Comparison of ENCODE assay signal across 19 cellular contexts in the genomic region with DNA sequence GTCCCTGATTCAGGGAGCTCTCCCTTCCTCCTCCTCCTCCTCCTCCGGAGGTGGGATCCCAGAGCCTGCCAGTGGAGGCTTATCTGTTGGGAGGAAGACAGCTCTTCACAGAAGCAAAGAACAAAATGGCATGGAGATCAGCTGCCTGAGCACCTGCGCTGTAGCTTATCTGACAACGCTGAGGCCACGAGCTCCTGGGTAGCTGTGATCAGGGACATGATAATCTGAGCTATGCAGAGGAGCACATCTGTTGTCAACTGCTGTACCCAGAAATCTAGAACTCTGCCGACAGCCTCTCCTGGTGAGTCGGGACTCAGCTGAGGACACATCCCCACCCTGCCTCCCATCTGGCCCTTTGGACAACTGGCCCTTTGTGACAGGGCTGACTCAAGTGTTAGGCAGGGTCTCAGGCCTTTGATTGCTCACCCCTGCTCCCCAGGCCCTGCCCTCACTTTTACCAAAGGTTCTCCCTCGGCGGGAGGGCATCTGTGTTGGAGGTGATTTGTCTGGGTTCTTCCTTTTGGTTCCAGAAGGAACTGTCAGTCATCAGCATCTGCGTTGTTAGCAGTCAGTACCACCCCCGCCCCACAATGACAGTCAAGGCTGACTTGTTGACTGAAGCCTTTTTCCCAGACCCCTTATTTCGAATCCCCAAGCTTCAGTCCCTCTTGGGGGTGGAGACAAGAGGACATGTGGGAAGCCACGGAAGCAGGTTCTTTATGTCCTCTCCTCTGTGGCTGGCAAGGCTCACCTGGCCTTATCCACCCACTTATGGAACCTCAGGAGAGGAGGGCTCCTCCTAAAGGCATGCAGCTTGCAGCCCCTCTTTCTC. TPM values are rescaled to one million over a fixed set of nuclear protein-coding genes. Genes with fewer than 3 reads are reported as not detected.
DNase-seq lines count a peak whose midpoint lies in the region; ATAC-seq, FAIRE-seq and TF ChIP-seq lines count a peak whose summit lies in the region.
"Had no signal": no experiment of that assay in that cellular context is flagged by ENCODE, and none has a peak within 500 bp of the region (broad histone marks: within the 10 kb centered on the region; RNA-seq: fewer than 3 reads in every experiment).

No MANE protein-coding gene starts in this region.

- no peak overlapping the region for H3K4me3 ChIP-seq in GM12878
- no peak overlapping the region for H3K4me3 ChIP-seq in gastrocnemius medialis
- H3K4me3 ChIP-seq in trophoblast cell (ENCODE audit: low read depth, low read length), result no peak overlapping the region
- H3K4me3 ChIP-seq: BLaER1 treated with 17β-estradiol and CSF1 and Interleukin-3, amounts not matched to agents 10 nM and 100 nM; body of pancreas; tibial nerve had no signal

- CTCF ChIA-PET in GM12878 (lab: Yijun Ruan, JAX), result interaction anchor here (0.6 to 1.0 kb wide), 2 partner anchors 9 to 23 kb away, joined by 3 read pairs; no protein-coding TSS in a partner anchor

- WGBS in GM12878 (ENCODE audit: insufficient coverage, insufficient replicate concordance, low lambda C conversion rate, missing lambda C conversion rate), result 91% methylated on average over 12 of the region's 12 CpGs
- no CpG with 5 or more reads among the region's 12 CpGs for WGBS in trophoblast cell (ENCODE audit: extremely low coverage, insufficient coverage, insufficient read length)

- H3K9ac ChIP-seq in GM12878 (ENCODE audit: control insufficient read depth, insufficient read depth, low read length) (no peak overlapping the region), trophoblast cell (ENCODE audit: low read length) (no peak overlapping the region)
- H3K9ac ChIP-seq: BLaER1 treated with 17β-estradiol and CSF1 and Interleukin-3, amounts not matched to agents 10 nM and 100 nM had no signal

- no peak for TF ChIP-seq RAD21 in GM12878 (IDR thresholded peaks at IDR 0.05; ENCODE audit: insufficient read depth, low read depth, low read length)

- no peak overlapping the region for H2AK5ac ChIP-seq in trophoblast cell (ENCODE audit: low read length)

- H3K18ac ChIP-seq in trophoblast cell (ENCODE audit: low read length), result no peak overlapping the region

- H3K36me3 Mint-ChIP-seq in activated CD4-positive, alpha-beta T cell treated with anti-CD3 and anti-CD28 coated beads, Interleukin-2, amount 10 ng/mL, durations not matched to agents 24 days and 14 days (ENCODE audit: low read depth), result peaks cover 19% of the 10 kb centered on the region
- H3K36me3 Mint-ChIP-seq: activated naive CD8-positive, alpha-beta T cell had no signal

- DNase-seq in activated CD4-positive, alpha-beta T cell treated with anti-CD3 and anti-CD28 coated beads, Interleukin-2, amount 10 ng/mL, durations not matched to agents 24 days and 14 days, result no peak
- no peak for DNase-seq in activated CD4-positive, alpha-beta T cell treated with anti-CD3 and anti-CD28 coated beads, Interleukin-2, amount 50 U/mL, for 4 hours
- DNase-seq in GM12878 (ENCODE audit: low read depth, low spot score) (no peak), gastrocnemius medialis (no peak), trophoblast cell (no peak)
- DNase-seq: activated CD8-positive, alpha-beta T cell treated with anti-CD3 and anti-CD28 coated beads for 36 hours; body of pancreas; cortex of kidney; GDM1; KG1; left colon; midbrain; NCI-H2029 treated with DMSO at 0.1 percent for 48 hours had no signal

- no peak overlapping the region for H3K4ac ChIP-seq in trophoblast cell (ENCODE audit: low read depth, low read length)

- POLR2A ChIA-PET in GM12878 (lab: Charles Lee), result interaction anchor here (0.5 kb wide), 1 partner anchor 20 kb away, joined by 3 read pairs; no protein-coding TSS in a partner anchor

- H3K27ac Mint-ChIP-seq in activated CD4-positive, alpha-beta T cell treated with anti-CD3 and anti-CD28 coated beads, Interleukin-2, amount 10 ng/mL, durations not matched to agents 24 days and 14 days, result peak overlapping the region; percentile 60
- H3K27ac Mint-ChIP-seq: activated CD8-positive, alpha-beta T cell treated with anti-CD3 and anti-CD28 coated beads for 36 hours; activated naive CD8-positive, alpha-beta T cell had no signal

- peaks cover 2 to 4% of the 10 kb centered on the region in 2 experiments; a peak in 3 of 4 replicates for H3K36me3 ChIP-seq in GM12878 (ENCODE audit: control insufficient read depth in 2 of 2, insufficient read depth in 2 of 2, low read length in 1 of 2)
- H3K36me3 ChIP-seq in gastrocnemius medialis, result no peaks in the 10 kb centered on the region
- peaks cover 9 to 19% of the 10 kb centered on the region in 2 experiments for H3K36me3 ChIP-seq in trophoblast cell (ENCODE audit: control insufficient read depth in 1 of 2, insufficient read depth in 2 of 2, low read length in 2 of 2)

- no peak overlapping the region for H4K12ac ChIP-seq in trophoblast cell (ENCODE audit: low read depth, low read length)

- H4K20me1 ChIP-seq in GM12878 (ENCODE audit: control insufficient read depth, insufficient read depth), result no peaks in the 10 kb centered on the region

- SMC1A ChIA-PET in GM12878 (lab: Charles Lee; ENCODE audit: uncharacterized antibody, unreplicated experiment), result interaction anchor here (1.0 to 1.7 kb wide), 2 partner anchors 9 to 183 kb away, joined by 3 to 4 read pairs; no protein-coding TSS in a partner anchor

- H3K4me1 ChIP-seq in GM12878 (ENCODE audit: control insufficient read depth, insufficient read depth, low read length), result peaks cover 4% of the 10 kb centered on the region
- peaks cover 16 to 17% of the 10 kb centered on the region in 2 donors for H3K4me1 ChIP-seq in gastrocnemius medialis
- peaks cover under 1% of the 10 kb centered on the region in 2 experiments for H3K4me1 ChIP-seq in trophoblast cell (ENCODE audit: control insufficient read depth in 1 of 2, insufficient read depth in 2 of 2, low read length in 2 of 2)

- no peaks in the 10 kb centered on the region for H3K79me2 ChIP-seq in GM12878 (ENCODE audit: control insufficient read depth, insufficient read depth, low read length)
- H3K79me2 ChIP-seq in trophoblast cell (ENCODE audit: control insufficient read depth, insufficient read depth, low read length, poor library complexity), result no peaks in the 10 kb centered on the region

- H4K8ac ChIP-seq in trophoblast cell (ENCODE audit: low read depth, low read length), result no peak overlapping the region

- BruUV-seq in GM12878 (replicated peaks; lab: Mats Ljungman, UMichigan), result TSS peak; percentile 35

- no peak overlapping the region for H2BK5ac ChIP-seq in trophoblast cell (ENCODE audit: low read depth, low read length, poor library complexity)

- H3K27me3 Mint-ChIP-seq in activated CD4-positive, alpha-beta T cell treated with anti-CD3 and anti-CD28 coated beads, Interleukin-2, amount 10 ng/mL, durations not matched to agents 24 days and 14 days, result no peaks in the 10 kb centered on the region
- H3K27me3 Mint-ChIP-seq: activated CD8-positive, alpha-beta T cell treated with anti-CD3 and anti-CD28 coated beads for 36 hours; activated naive CD8-positive, alpha-beta T cell had no signal

- no peak overlapping the region for H3K4me3 Mint-ChIP-seq in activated CD4-positive, alpha-beta T cell treated with anti-CD3 and anti-CD28 coated beads, Interleukin-2, amount 10 ng/mL, durations not matched to agents 24 days and 14 days
- H3K4me3 Mint-ChIP-seq: activated CD8-positive, alpha-beta T cell treated with anti-CD3 and anti-CD28 coated beads for 36 hours; activated naive CD8-positive, alpha-beta T cell had no signal

- no peak overlapping the region for H2BK12ac ChIP-seq in trophoblast cell (ENCODE audit: low read length)

- no peaks in the 10 kb centered on the region for H3K27me3 ChIP-seq in GM12878 (replicated peaks in 1 of 2; ENCODE audit: control insufficient read depth in 2 of 2, insufficient read depth in 2 of 2, low read length in 1 of 2)
- H3K27me3 ChIP-seq in gastrocnemius medialis, result no peaks in the 10 kb centered on the region
- no peaks in the 10 kb centered on the region for H3K27me3 ChIP-seq in trophoblast cell (ENCODE audit: insufficient read depth, low read length)
- H3K27me3 ChIP-seq: BLaER1 treated with 17β-estradiol and CSF1 and Interleukin-3, amounts not matched to agents 10 nM and 100 nM; body of pancreas; tibial nerve had no signal

- H3K79me1 ChIP-seq in trophoblast cell (ENCODE audit: low read length), result no peaks in the 10 kb centered on the region

- no peaks in the 10 kb centered on the region for H3K9me3 Mint-ChIP-seq in activated CD4-positive, alpha-beta T cell treated with anti-CD3 and anti-CD28 coated beads, Interleukin-2, amount 10 ng/mL, durations not matched to agents 24 days and 14 days
- H3K9me3 Mint-ChIP-seq: activated CD8-positive, alpha-beta T cell treated with anti-CD3 and anti-CD28 coated beads for 36 hours had no signal

- no peak overlapping the region for H2AFZ ChIP-seq in GM12878 (ENCODE audit: control insufficient read depth, low read depth, low read length)
- no peak overlapping the region for H2AFZ ChIP-seq in trophoblast cell (ENCODE audit: insufficient read depth, low read length, poor library complexity)

- TF ChIP-seq POLR2A in GM12878 (IDR thresholded peaks at IDR 0.05; ENCODE audit: low read depth, low read length), result no peak
- TF ChIP-seq POLR2A in gastrocnemius medialis (IDR thresholded peaks at IDR 0.05), result no peak

- no peak overlapping the region for H2BK120ac ChIP-seq in trophoblast cell (ENCODE audit: insufficient read depth, low read length, poor library complexity)

- no peak overlapping the region for H3K23ac ChIP-seq in trophoblast cell (ENCODE audit: low read length)

- no peak for FAIRE-seq in GM12878 (lab: Jason Lieb, UNC)
- FAIRE-seq: endothelial cell of umbilical vein had no signal

- H3K9me3 ChIP-seq in GM12878 (replicated peaks; ENCODE audit: control insufficient read depth, insufficient read depth, low read length), result no peaks in the 10 kb centered on the region
- no peaks in the 10 kb centered on the region for H3K9me3 ChIP-seq in gastrocnemius medialis
- H3K9me3 ChIP-seq in trophoblast cell (ENCODE audit: insufficient read depth, low read depth, low read length), result peaks cover 3% of the 10 kb centered on the region
- H3K9me3 ChIP-seq: BLaER1 treated with 17β-estradiol and CSF1 and Interleukin-3, amounts not matched to agents 10 nM and 100 nM; body of pancreas; tibial nerve had no signal

- RAD21 ChIA-PET in GM12878 (lab: Charles Lee; ENCODE audit: unreplicated experiment), result no interaction called here

- H4K91ac ChIP-seq in trophoblast cell (ENCODE audit: low read depth, low read length), result no peak overlapping the region

- TF ChIP-seq EP300 in GM12878 (IDR thresholded peaks at IDR 0.05; ENCODE audit: borderline replicate concordance in 1 of 2, control insufficient read depth in 1 of 2, low read depth in 2 of 2, low read length in 2 of 2), result no peak

- TF ChIP-seq CTCF in GM12878 (IDR thresholded peaks at IDR 0.05 in 2 of 3, conservative IDR thresholded peaks at IDR 0.05 in 1 of 3; ENCODE audit: control insufficient read depth in 2 of 3, extremely low read depth in 1 of 3, insufficient read depth in 1 of 3, low read depth in 3 of 3, low read length in 3 of 3) (no peak), gastrocnemius medialis (IDR thresholded peaks at IDR 0.05 in 4 of 5, conservative IDR thresholded peaks at IDR 0.05 in 1 of 5) (no peak)

- H3K27ac ChIP-seq in GM12878 (ENCODE audit: control insufficient read depth, insufficient read depth), result no peak overlapping the region
- H3K27ac ChIP-seq in gastrocnemius medialis, result peak overlapping the region in 3 of 4 donors; percentile 37 to 70 (median 50)
- no peak overlapping the region for H3K27ac ChIP-seq in trophoblast cell (ENCODE audit: low read depth, low read length)
- H3K27ac ChIP-seq: BLaER1 treated with 17β-estradiol and CSF1 and Interleukin-3, amounts not matched to agents 10 nM and 100 nM; body of pancreas; RWPE1 had no signal

- H3K4me2 ChIP-seq in GM12878 (ENCODE audit: control insufficient read depth, insufficient read depth) (no peak overlapping the region), trophoblast cell (ENCODE audit: low read length) (no peak overlapping the region)
- H3K4me2 ChIP-seq: BLaER1 treated with 17β-estradiol and CSF1 and Interleukin-3, amounts not matched to agents 10 nM and 100 nM had no signal

- ATAC-seq in GM12878 (no peak), gastrocnemius medialis (no peak), GM19328 (IDR thresholded peaks at IDR 0.05; ENCODE audit: unreplicated experiment) (no peak)
- ATAC-seq: activated CD8-positive, alpha-beta T cell treated with anti-CD3 and anti-CD28 coated beads for 36 hours; body of pancreas had no signal

- in situ Hi-C loops in GM12878 (cut with MboI) (no loop called here), gastrocnemius medialis (cut with MboI; ENCODE audit: low sequenced_read_pairs in 4 of 4) (no loop called here)

- peaks cover 20% of the 10 kb centered on the region for H3K4me1 Mint-ChIP-seq in activated CD4-positive, alpha-beta T cell treated with anti-CD3 and anti-CD28 coated beads, Interleukin-2, amount 10 ng/mL, durations not matched to agents 24 days and 14 days

- intact Hi-C loops in activated CD4-positive, alpha-beta T cell treated with anti-CD3 and anti-CD28 coated beads, Interleukin-2, amount 10 ng/mL, durations not matched to agents 24 days and 14 days (cut with micrococcal nuclease), result no loop called here
- intact Hi-C loops in GM12878 (cut with micrococcal nuclease; ENCODE audit: unreplicated experiment) (no loop called here), gastrocnemius medialis (cut with DNase I; ENCODE audit: low total_unique reads) (no loop called here)

- no peak overlapping the region for H3K14ac ChIP-seq in trophoblast cell (ENCODE audit: low read length)

RNA-seq across cellular contexts. Expression of a gene that starts 5.9 kb away (rescaled TPM):
- 29.4 and 30.5 TPM in 2 replicates for total RNA-seq in activated CD4-positive, alpha-beta T cell treated with anti-CD3 and anti-CD28 coated beads, Interleukin-2, amount 10 ng/mL, durations not matched to agents 24 days and 14 days
- total RNA-seq in GM12878 (2013; cell fraction: nucleolus; rRNA removed), result 20.3 and 22.8 TPM in 2 replicates
- 4.0 and 4.7 TPM in 2 replicates for total RNA-seq in GM12878 (2014; rRNA removed)
- 2.8 and 3.2 TPM in 2 replicates for total RNA-seq in GM12878 (2014; rRNA removed; fragmentation: Illumina TruSeq; extraction: Trizol)
- 14.3 and 14.9 TPM in 2 replicates for total RNA-seq in GM12878 (2021)
- 3.6 TPM for polyA plus RNA-seq in GM12878 (2011; ENCODE audit: low read depth)
- 3.2 and 9.6 TPM in 2 replicates for polyA plus RNA-seq in GM12878 (2011; rRNA removed)
- 12.6 and 16.8 TPM in 2 replicates for polyA plus RNA-seq in GM12878 (2011; cell fraction: cytosol; rRNA removed)
- polyA plus RNA-seq in GM12878 (2011; cell fraction: nucleus; rRNA removed), result 28.6 and 33.7 TPM in 2 replicates
- polyA plus RNA-seq in GM12878 (2012), result 7.6 and 8.5 TPM in 2 replicates
- 1.8 and 7.9 TPM in 2 replicates for polyA plus RNA-seq in GM12878 (2014; fragmentation: Illumina TruSeq; extraction: Trizol)
- polyA plus RNA-seq in GM12878 (2014; fragmentation: Nextera tagmentation; extraction: Ambion mirVana), result 1 to 10 TPM in 1 of 2 experiments, under 1 TPM in 1; 0.72 to 1.9 TPM
- polyA plus RNA-seq in GM12878 (2014; rRNA removed), result 7.6 and 9.5 TPM in 2 replicates
- polyA plus RNA-seq in GM12878 (2016; fragmentation: Nextera tagmentation; extraction: Ambion mirVana), result 1 to 10 TPM; 2.6 to 3.0 TPM
- 15.1 and 29.7 TPM in 2 replicates for polyA minus RNA-seq in GM12878 (2011; rRNA and poly(A)+ RNA removed)
- polyA minus RNA-seq in GM12878 (2011; cell fraction: cytosol; rRNA and poly(A)+ RNA removed), result 14.7 and 16.7 TPM in 2 replicates
- 10.8 and 21.8 TPM in 2 replicates for polyA minus RNA-seq in GM12878 (2011; cell fraction: nucleus; rRNA and poly(A)+ RNA removed)
- total RNA-seq in gastrocnemius medialis, result 1 to 10 TPM; 3.3 to 9.8 (median 8.6) TPM
- polyA plus RNA-seq in trophoblast cell (2013), result 13.3 and 13.9 TPM in 2 replicates

RNA-seq across cellular contexts. Expression of a gene that starts 33.7 kb away (rescaled TPM):
- 6.7 and 8.4 TPM in 2 replicates for total RNA-seq in activated CD4-positive, alpha-beta T cell treated with anti-CD3 and anti-CD28 coated beads, Interleukin-2, amount 10 ng/mL, durations not matched to agents 24 days and 14 days
- total RNA-seq in GM12878 (2013; cell fraction: nucleolus; rRNA removed), result 12.3 and 15.0 TPM in 2 replicates
- total RNA-seq in GM12878 (2014; rRNA removed) (2.7 and 3.3 TPM in 2 replicates), GM12878 (2014; rRNA removed; fragmentation: Illumina TruSeq; extraction: Trizol) (2.6 and 2.8 TPM in 2 replicates), GM12878 (2021) (3.5 and 3.9 TPM in 2 replicates), gastrocnemius medialis (1,000 to 10,000 TPM in 2 of 4 donors, 100 to 1,000 TPM in 2; 642 to 1,565 (median 923) TPM)
- 1.00 TPM for polyA plus RNA-seq in GM12878 (2011; ENCODE audit: low read depth)
- polyA plus RNA-seq in GM12878 (2011; rRNA removed) (1.7 and 2.3 TPM in 2 replicates), GM12878 (2014; fragmentation: Illumina TruSeq; extraction: Trizol) (1.5 and 2.0 TPM in 2 replicates), GM12878 (2014; fragmentation: Nextera tagmentation; extraction: Ambion mirVana) (under 1 TPM; 0.34 to 0.77 TPM), GM12878 (2014; rRNA removed) (5.3 and 6.2 TPM in 2 replicates), GM12878 (2016; fragmentation: Nextera tagmentation; extraction: Ambion mirVana) (1 to 10 TPM; 2.6 to 2.8 TPM)
- 1.1 and 2.2 TPM in 2 replicates for polyA plus RNA-seq in GM12878 (2011; cell fraction: cytosol; rRNA removed)
- polyA plus RNA-seq in GM12878 (2011; cell fraction: nucleus; rRNA removed), result 17.6 and 25.2 TPM in 2 replicates
- polyA plus RNA-seq in GM12878 (2012), result 2.0 and 2.6 TPM in 2 replicates
- 1.6 and 1.9 TPM in 2 replicates for polyA minus RNA-seq in GM12878 (2011; rRNA and poly(A)+ RNA removed)
- polyA minus RNA-seq in GM12878 (2011; cell fraction: cytosol; rRNA and poly(A)+ RNA removed), result 0.94 TPM in 1 of 2 replicates, not detected in the other
- polyA minus RNA-seq in GM12878 (2011; cell fraction: nucleus; rRNA and poly(A)+ RNA removed), result 3.1 and 4.7 TPM in 2 replicates
- polyA plus RNA-seq in trophoblast cell (2013), result 4.5 and 4.7 TPM in 2 replicates

RNA-seq across cellular contexts. Expression of a gene that starts 47.6 kb away (rescaled TPM):
- 37.0 and 44.0 TPM in 2 replicates for total RNA-seq in activated CD4-positive, alpha-beta T cell treated with anti-CD3 and anti-CD28 coated beads, Interleukin-2, amount 10 ng/mL, durations not matched to agents 24 days and 14 days
- 24.3 and 25.0 TPM in 2 replicates for total RNA-seq in GM12878 (2013; cell fraction: nucleolus; rRNA removed)
- 30.0 and 32.1 TPM in 2 replicates for total RNA-seq in GM12878 (2014; rRNA removed)
- 11.2 and 11.5 TPM in 2 replicates for total RNA-seq in GM12878 (2014; rRNA removed; fragmentation: Illumina TruSeq; extraction: Trizol)
- total RNA-seq in GM12878 (2021), result 23.0 and 24.9 TPM in 2 replicates
- 8.5 TPM for polyA plus RNA-seq in GM12878 (2011; ENCODE audit: low read depth)
- 9.1 and 18.6 TPM in 2 replicates for polyA plus RNA-seq in GM12878 (2011; rRNA removed)
- 18.4 and 28.0 TPM in 2 replicates for polyA plus RNA-seq in GM12878 (2011; cell fraction: cytosol; rRNA removed)
- 25.2 and 29.1 TPM in 2 replicates for polyA plus RNA-seq in GM12878 (2011; cell fraction: nucleus; rRNA removed)
- 16.2 and 19.1 TPM in 2 replicates for polyA plus RNA-seq in GM12878 (2012)
- polyA plus RNA-seq in GM12878 (2014; fragmentation: Illumina TruSeq; extraction: Trizol), result 1.8 and 7.4 TPM in 2 replicates
- polyA plus RNA-seq in GM12878 (2014; fragmentation: Nextera tagmentation; extraction: Ambion mirVana), result 10 to 100 TPM; 18.0 to 22.5 TPM
- polyA plus RNA-seq in GM12878 (2014; rRNA removed), result 31.8 and 37.9 TPM in 2 replicates
- polyA plus RNA-seq in GM12878 (2016; fragmentation: Nextera tagmentation; extraction: Ambion mirVana), result 10 to 100 TPM; 30.3 to 36.2 TPM
- 7.2 and 13.4 TPM in 2 replicates for polyA minus RNA-seq in GM12878 (2011; rRNA and poly(A)+ RNA removed)
- 4.2 and 4.8 TPM in 2 replicates for polyA minus RNA-seq in GM12878 (2011; cell fraction: cytosol; rRNA and poly(A)+ RNA removed)
- polyA minus RNA-seq in GM12878 (2011; cell fraction: nucleus; rRNA and poly(A)+ RNA removed), result 4.8 and 9.9 TPM in 2 replicates
- total RNA-seq in gastrocnemius medialis, result 10 to 100 TPM; 25.8 to 50.6 (median 43.8) TPM
- 32.8 and 33.4 TPM in 2 replicates for polyA plus RNA-seq in trophoblast cell (2013)

RNA-seq across cellular contexts. Expression of a gene that starts 49.5 kb away (rescaled TPM):
- 10.1 and 11.2 TPM in 2 replicates for total RNA-seq in activated CD4-positive, alpha-beta T cell treated with anti-CD3 and anti-CD28 coated beads, Interleukin-2, amount 10 ng/mL, durations not matched to agents 24 days and 14 days
- 38.9 and 42.1 TPM in 2 replicates for total RNA-seq in GM12878 (2013; cell fraction: nucleolus; rRNA removed)
- 6.6 and 9.0 TPM in 2 replicates for total RNA-seq in GM12878 (2014; rRNA removed)
- 6.4 and 7.2 TPM in 2 replicates for total RNA-seq in GM12878 (2014; rRNA removed; fragmentation: Illumina TruSeq; extraction: Trizol)
- 13.8 and 14.4 TPM in 2 replicates for total RNA-seq in GM12878 (2021)
- polyA plus RNA-seq in GM12878 (2011; ENCODE audit: low read depth), result 7.6 TPM
- 5.3 and 10.1 TPM in 2 replicates for polyA plus RNA-seq in GM12878 (2011; rRNA removed)
- 13.4 and 15.7 TPM in 2 replicates for polyA plus RNA-seq in GM12878 (2011; cell fraction: cytosol; rRNA removed)
- 14.4 and 17.6 TPM in 2 replicates for polyA plus RNA-seq in GM12878 (2011; cell fraction: nucleus; rRNA removed)
- polyA plus RNA-seq in GM12878 (2012), result 11.7 and 18.3 TPM in 2 replicates
- polyA plus RNA-seq in GM12878 (2014; fragmentation: Illumina TruSeq; extraction: Trizol), result 12.6 and 13.7 TPM in 2 replicates
- 1 to 10 TPM; 2.4 to 2.8 TPM for polyA plus RNA-seq in GM12878 (2014; fragmentation: Nextera tagmentation; extraction: Ambion mirVana)
- polyA plus RNA-seq in GM12878 (2014; rRNA removed), result 10.1 and 10.4 TPM in 2 replicates
- polyA plus RNA-seq in GM12878 (2016; fragmentation: Nextera tagmentation; extraction: Ambion mirVana), result 1 to 10 TPM; 2.7 to 7.2 TPM
- polyA minus RNA-seq in GM12878 (2011; rRNA and poly(A)+ RNA removed), result 16.5 and 23.7 TPM in 2 replicates
- 8.3 and 10.2 TPM in 2 replicates for polyA minus RNA-seq in GM12878 (2011; cell fraction: cytosol; rRNA and poly(A)+ RNA removed)
- polyA minus RNA-seq in GM12878 (2011; cell fraction: nucleus; rRNA and poly(A)+ RNA removed), result 10.4 and 13.0 TPM in 2 replicates
- 10 to 100 TPM in 2 of 4 donors, 1 to 10 TPM in 2; 5.4 to 20.1 (median 9.1) TPM for total RNA-seq in gastrocnemius medialis
- polyA plus RNA-seq in trophoblast cell (2013), result 43.0 and 44.4 TPM in 2 replicates

RNA-seq across cellular contexts. Expression of a gene that starts 59.7 kb away (rescaled TPM):
- 23.8 and 26.1 TPM in 2 replicates for total RNA-seq in activated CD4-positive, alpha-beta T cell treated with anti-CD3 and anti-CD28 coated beads, Interleukin-2, amount 10 ng/mL, durations not matched to agents 24 days and 14 days
- total RNA-seq in GM12878 (2013; cell fraction: nucleolus; rRNA removed), result 47.1 and 54.6 TPM in 2 replicates
- 15.8 and 16.5 TPM in 2 replicates for total RNA-seq in GM12878 (2014; rRNA removed)
- 6.3 and 7.2 TPM in 2 replicates for total RNA-seq in GM12878 (2014; rRNA removed; fragmentation: Illumina TruSeq; extraction: Trizol)
- 21.6 and 26.1 TPM in 2 replicates for total RNA-seq in GM12878 (2021)
- polyA plus RNA-seq in GM12878 (2011; ENCODE audit: low read depth), result 4.8 TPM
- polyA plus RNA-seq in GM12878 (2011; rRNA removed), result 10.6 and 20.8 TPM in 2 replicates
- polyA plus RNA-seq in GM12878 (2011; cell fraction: cytosol; rRNA removed), result 19.6 and 26.6 TPM in 2 replicates
- polyA plus RNA-seq in GM12878 (2011; cell fraction: nucleus; rRNA removed), result 81.6 and 88.9 TPM in 2 replicates
- polyA plus RNA-seq in GM12878 (2012), result 10.6 and 12.7 TPM in 2 replicates
- 3.8 and 6.5 TPM in 2 replicates for polyA plus RNA-seq in GM12878 (2014; fragmentation: Illumina TruSeq; extraction: Trizol)
- under 1 TPM; 0.06 to 0.18 TPM for polyA plus RNA-seq in GM12878 (2014; fragmentation: Nextera tagmentation; extraction: Ambion mirVana)
- 17.5 and 18.0 TPM in 2 replicates for polyA plus RNA-seq in GM12878 (2014; rRNA removed)
- 1 to 10 TPM; 5.3 to 6.4 TPM for polyA plus RNA-seq in GM12878 (2016; fragmentation: Nextera tagmentation; extraction: Ambion mirVana)
- 26.9 and 31.0 TPM in 2 replicates for polyA minus RNA-seq in GM12878 (2011; rRNA and poly(A)+ RNA removed)
- 13.6 and 15.0 TPM in 2 replicates for polyA minus RNA-seq in GM12878 (2011; cell fraction: cytosol; rRNA and poly(A)+ RNA removed)
- polyA minus RNA-seq in GM12878 (2011; cell fraction: nucleus; rRNA and poly(A)+ RNA removed), result 14.1 and 24.3 TPM in 2 replicates
- total RNA-seq in gastrocnemius medialis, result 1 to 10 TPM; 3.2 to 8.6 (median 6.5) TPM
- 157 and 161 TPM in 2 replicates for polyA plus RNA-seq in trophoblast cell (2013)

Comparison
In these comparisons a context has a peak if more than half of its experiments do, and no peak if none do; other contexts are left out.
1. H3K27ac ChIP-seq: peak in gastrocnemius medialis (3 of 4); none in GM12878 (single experiment) and trophoblast cell (single experiment).
2. RNA of a gene that starts 33.7 kb away (total RNA-seq): 642 to 1,565 TPM in gastrocnemius medialis; 6.7 to 8.4 TPM in activated CD4-positive, alpha-beta T cell treated with anti-CD3 and anti-CD28 coated beads, Interleukin-2, amount 10 ng/mL, durations not matched to agents 24 days and 14 days and 2.6 to 15.0 TPM in GM12878; every median in the first group is over 10 times any median in the second.